In the genomic region with DNA sequence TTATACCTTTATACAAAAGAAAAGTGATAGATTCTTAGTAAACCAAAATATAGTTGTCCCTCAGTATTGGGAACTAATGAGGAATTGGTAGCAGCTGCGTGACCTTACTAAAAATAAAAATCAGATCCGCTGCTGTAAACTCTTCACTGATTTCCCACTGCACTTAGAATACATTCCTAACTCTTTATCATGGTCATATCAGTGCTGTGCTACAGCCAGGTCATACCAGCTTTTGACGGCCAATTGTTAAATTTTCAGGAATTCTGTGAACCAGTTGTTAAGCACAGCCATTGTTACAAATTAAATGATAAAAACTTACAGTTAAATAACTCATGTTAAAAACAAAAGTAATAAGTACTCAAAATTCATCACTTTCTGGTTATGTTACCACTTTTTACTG, we compare ENCODE assay signal across 25 cellular contexts.
DNase-seq lines count a peak whose midpoint lies in the region; ATAC-seq, FAIRE-seq and TF ChIP-seq lines count a peak whose summit lies in the region.
"Had no signal": no experiment of that assay in that cellular context is flagged by ENCODE, and none has a peak within 500 bp of the region (broad histone marks: within the 10 kb centered on the region; RNA-seq: fewer than 3 reads in every experiment).

No MANE protein-coding gene starts in this region.

- no peak overlapping the region for H4K8ac ChIP-seq in mesendoderm (ENCODE audit: low read depth, low read length)

- peak overlapping the region; percentile 24; the same call in 1 of the 2 replicates for H3K27ac ChIP-seq in GM23338 (ENCODE audit: low read depth)
- H3K27ac ChIP-seq in endodermal cell (ENCODE audit: low read depth, low read length): no peak overlapping the region
- H3K27ac ChIP-seq in mesendoderm (ENCODE audit: low read depth, low read length): no peak overlapping the region
- no peak overlapping the region for H3K27ac ChIP-seq in pancreas
- H3K27ac ChIP-seq in A673 (ENCODE audit: low read depth, low read length, poor library complexity, severe bottlenecking): no peak overlapping the region
- H3K27ac ChIP-seq: BLaER1 treated with 17β-estradiol and CSF1 and Interleukin-3, amounts not matched to agents 10 nM and 100 nM; C4-2B had no signal

- H3K4me2 ChIP-seq in GM23338 (no peak overlapping the region), mesendoderm (ENCODE audit: low read length) (no peak overlapping the region)
- H3K4me2 ChIP-seq: BLaER1 treated with 17β-estradiol and CSF1 and Interleukin-3, amounts not matched to agents 10 nM and 100 nM had no signal

- H3K18ac ChIP-seq in mesendoderm (ENCODE audit: low read length): no peak overlapping the region

- H3K36me3 ChIP-seq in GM23338 (ENCODE audit: insufficient read depth) (no peaks in the 10 kb centered on the region), endodermal cell (ENCODE audit: control insufficient read depth, insufficient read depth, low read length) (no peaks in the 10 kb centered on the region), mesendoderm (ENCODE audit: control insufficient read depth, insufficient read depth, low read length) (no peaks in the 10 kb centered on the region), pancreas (no peaks in the 10 kb centered on the region), A673 (ENCODE audit: insufficient read depth, low read length, poor library complexity, severe bottlenecking) (no peaks in the 10 kb centered on the region)

- no TSS peak for BruUV-seq in A673 (replicated peaks; lab: Mats Ljungman, UMichigan)

- FAIRE-seq in D721Med (lab: Jason Lieb, UNC) (peak; percentile 56), pancreas (lab: Jason Lieb, UNC) (no peak)
- FAIRE-seq: GM12878, GM12892, GM18507 had no signal

- H2BK15ac ChIP-seq in mesendoderm (replicated peaks; ENCODE audit: low read depth): no peak overlapping the region

- no peaks in the 10 kb centered on the region for H3K79me2 ChIP-seq in GM23338 (replicated peaks; ENCODE audit: insufficient read depth)
- H3K79me2 ChIP-seq in mesendoderm (ENCODE audit: control insufficient read depth, insufficient read depth, low read length): no peaks in the 10 kb centered on the region

- H3K9ac ChIP-seq in endodermal cell (ENCODE audit: extremely low read depth, low read length, poor library complexity, severe bottlenecking) (no peak overlapping the region), mesendoderm (ENCODE audit: low read length) (no peak overlapping the region)
- H3K9ac ChIP-seq: BLaER1 treated with 17β-estradiol and CSF1 and Interleukin-3, amounts not matched to agents 10 nM and 100 nM had no signal

- ATAC-seq in GM23338 (no peak; the same call in 2 of the 3 replicates), pancreas (no peak), GM21717 (IDR thresholded peaks at IDR 0.05; ENCODE audit: unreplicated experiment) (no peak)
- ATAC-seq: CD8-positive, alpha-beta T cell; GM12878 had no signal

- H3K9me3 ChIP-seq in endodermal cell (ENCODE audit: control insufficient read depth, low read length) (no peaks in the 10 kb centered on the region), pancreas (no peaks in the 10 kb centered on the region), A673 (ENCODE audit: low read depth, low read length, poor library complexity, severe bottlenecking) (no peaks in the 10 kb centered on the region)
- H3K9me3 ChIP-seq: BLaER1 treated with 17β-estradiol and CSF1 and Interleukin-3, amounts not matched to agents 10 nM and 100 nM; Caco-2 had no signal

- H2BK5ac ChIP-seq in mesendoderm (ENCODE audit: low read length): no peak overlapping the region

- H3F3A ChIP-seq in GM23338 (replicated peaks; ENCODE audit: low read depth): no peaks in the 10 kb centered on the region

- H3K4ac ChIP-seq in mesendoderm (ENCODE audit: low read depth, low read length): no peak overlapping the region

- CTCF ChIA-PET in A673 (lab: Charles Lee): no interaction called here

- TF ChIP-seq CTCF in D721Med (IDR thresholded peaks at IDR 0.05; ENCODE audit: insufficient read depth, missing control alignments) (no peak), GM23338 (conservative IDR thresholded peaks at IDR 0.05; ENCODE audit: low read depth in 2 of 2) (no peak), endodermal cell (conservative IDR thresholded peaks at IDR 0.05) (no peak), pancreas (IDR thresholded peaks at IDR 0.05) (no peak), A673 (conservative IDR thresholded peaks at IDR 0.05; ENCODE audit: low read depth, low read length) (no peak)

- no peaks in the 10 kb centered on the region for H4K20me1 ChIP-seq in GM23338 (replicated peaks; ENCODE audit: insufficient read depth)
- H4K20me1 ChIP-seq: BLaER1 treated with 17β-estradiol and CSF1 and Interleukin-3, amounts not matched to agents 10 nM and 100 nM had no signal

- no peak overlapping the region for H3K23ac ChIP-seq in mesendoderm (ENCODE audit: low read length)

- H3K4me3 Mint-ChIP-seq in GM23338 (no peak overlapping the region), endodermal cell (no peak overlapping the region)
- H3K4me3 Mint-ChIP-seq: B cell; CD4-positive, alpha-beta T cell; CD8-positive, alpha-beta T cell had no signal

- peaks cover 12% of the 10 kb centered on the region for H3K4me1 ChIP-seq in GM23338 (ENCODE audit: insufficient read depth)
- no peaks in the 10 kb centered on the region for H3K4me1 ChIP-seq in endodermal cell (ENCODE audit: control insufficient read depth, insufficient read depth, low read length)
- no peaks in the 10 kb centered on the region for H3K4me1 ChIP-seq in mesendoderm (ENCODE audit: control insufficient read depth, low read depth, low read length)
- no peaks in the 10 kb centered on the region for H3K4me1 ChIP-seq in pancreas
- no peaks in the 10 kb centered on the region for H3K4me1 ChIP-seq in A673 (ENCODE audit: insufficient read depth, low read length, poor library complexity, severe bottlenecking)
- H3K4me1 ChIP-seq: BLaER1 treated with 17β-estradiol and CSF1 and Interleukin-3, amounts not matched to agents 10 nM and 100 nM; Caco-2 had no signal

- no peak overlapping the region for H3K56ac ChIP-seq in mesendoderm (ENCODE audit: low read length)

- no peaks in the 10 kb centered on the region for H3K9me2 ChIP-seq in GM23338 (ENCODE audit: insufficient read depth)

- H3K4me3 ChIP-seq in GM23338: no peak overlapping the region
- no peak overlapping the region for H3K4me3 ChIP-seq in endodermal cell (ENCODE audit: low read length)
- H3K4me3 ChIP-seq in mesendoderm (ENCODE audit: low read length): no peak overlapping the region
- H3K4me3 ChIP-seq in pancreas: no peak overlapping the region
- no peak overlapping the region for H3K4me3 ChIP-seq in A673 (ENCODE audit: low read depth, low read length, poor library complexity, severe bottlenecking)
- H3K4me3 ChIP-seq: BLaER1 treated with 17β-estradiol and CSF1 and Interleukin-3, amounts not matched to agents 10 nM and 100 nM; GM12878 had no signal

- H3K4me1 Mint-ChIP-seq in GM23338 (peaks cover 14% of the 10 kb centered on the region; the same call in 2 of the 3 replicates), endodermal cell (peaks cover 18% of the 10 kb centered on the region)
- H3K4me1 Mint-ChIP-seq: B cell had no signal

- no peaks in the 10 kb centered on the region; the same call in 2 of the 3 replicates for H3K36me3 Mint-ChIP-seq in GM23338 (ENCODE audit: low read depth)
- H3K36me3 Mint-ChIP-seq in endodermal cell (ENCODE audit: low read depth): no peaks in the 10 kb centered on the region

- 75% methylated on average over 3 of the region's 3 CpGs; no CpG with 5 or more reads in 1 of the 2 experiments for WGBS in endodermal cell (ENCODE audit: insufficient coverage in 1 of 2, insufficient read length in 1 of 2), 2 experiments
- no CpG with 5 or more reads among the region's 3 CpGs for WGBS in mesendoderm (ENCODE audit: extremely low coverage, insufficient coverage, low lambda C conversion rate)
- 71 to 72% methylated on average over 3 of the region's 3 CpGs for WGBS in pancreas, 2 donors

- no peak overlapping the region for H2AFZ ChIP-seq in GM23338

- H3K27me3 ChIP-seq in GM23338 (ENCODE audit: insufficient read depth) (no peaks in the 10 kb centered on the region), endodermal cell (ENCODE audit: control insufficient read depth, insufficient read depth, low read length, poor library complexity, severe bottlenecking) (no peaks in the 10 kb centered on the region), mesendoderm (ENCODE audit: insufficient read depth, low read length, poor library complexity) (no peaks in the 10 kb centered on the region), pancreas (no peaks in the 10 kb centered on the region), A673 (replicated peaks; ENCODE audit: insufficient read depth, low read depth, low read length, poor library complexity) (no peaks in the 10 kb centered on the region)
- H3K27me3 ChIP-seq: BLaER1 treated with 17β-estradiol and CSF1 and Interleukin-3, amounts not matched to agents 10 nM and 100 nM had no signal

- no peak overlapping the region for H4K5ac ChIP-seq in mesendoderm (ENCODE audit: low read length)

- POLR2A ChIA-PET in A673 (lab: Charles Lee; ENCODE audit: low non-redundant PET): no interaction called here

- H2AK5ac ChIP-seq in mesendoderm (ENCODE audit: low read length): no peak overlapping the region

- H3K27ac Mint-ChIP-seq in GM23338 (0 out of 2 replicates have a peak overlapping the region, but pooled peaks have one; percentile 20), endodermal cell (peak overlapping the region; percentile 36)
- H3K27ac Mint-ChIP-seq: B cell; CD4-positive, alpha-beta T cell; CD8-positive, alpha-beta T cell had no signal

- H2BK120ac ChIP-seq in mesendoderm (ENCODE audit: low read depth, low read length): no peak overlapping the region

- intact Hi-C loops in pancreas (cut with DNase I): no loop called here
- intact Hi-C loops in A673 (cut with micrococcal nuclease; ENCODE audit: unreplicated experiment): no loop called here

- H3K27me3 Mint-ChIP-seq in GM23338 (ENCODE audit: insufficient read depth, low read depth, poor library complexity) (peaks cover 1% of the 10 kb centered on the region), endodermal cell (ENCODE audit: insufficient read depth) (no peaks in the 10 kb centered on the region)
- H3K27me3 Mint-ChIP-seq: B cell; CD4-positive, alpha-beta T cell had no signal

- DNase-seq in D721Med (ENCODE audit: insufficient read length, low spot score) (no peak), GM23338 (ENCODE audit: low spot score) (no peak), endodermal cell (no peak), mesendoderm (peak; percentile 36), pancreas (no peak), A673 (ENCODE audit: low spot score) (no peak), T-helper 2 cell (no peak)
- DNase-seq: 8988T; AML-193; Caco-2; Calu3; CD4-positive, alpha-beta T cell; CD8-positive, alpha-beta T cell; DMS 273 treated with DMSO at 0.1 percent for 48 hours; DMS153; DMS79; DND-41; GDM1 had no signal

- H3K9me3 Mint-ChIP-seq in GM23338: no peaks in the 10 kb centered on the region
- H3K9me3 Mint-ChIP-seq in endodermal cell: no peaks in the 10 kb centered on the region
- H3K9me3 Mint-ChIP-seq: CD4-positive, alpha-beta T cell had no signal

- H3K79me1 ChIP-seq in mesendoderm (ENCODE audit: low read length): no peaks in the 10 kb centered on the region

TF ChIP-seq in GM23338, 12 proteins besides CTCF, POLR2A, EP300 and RAD21 (continues in another document):
- no peak for TF ChIP-seq POLR2AphosphoS5 (IDR thresholded peaks at IDR 0.05; ENCODE audit: low read depth)
- TF ChIP-seq ZNF331 (CRISPR knock-in tag; IDR thresholded peaks at IDR 0.05; ENCODE audit: low read depth): no peak
